Comparison of ENCODE assay signal across 9 cellular contexts in the genomic region with DNA sequence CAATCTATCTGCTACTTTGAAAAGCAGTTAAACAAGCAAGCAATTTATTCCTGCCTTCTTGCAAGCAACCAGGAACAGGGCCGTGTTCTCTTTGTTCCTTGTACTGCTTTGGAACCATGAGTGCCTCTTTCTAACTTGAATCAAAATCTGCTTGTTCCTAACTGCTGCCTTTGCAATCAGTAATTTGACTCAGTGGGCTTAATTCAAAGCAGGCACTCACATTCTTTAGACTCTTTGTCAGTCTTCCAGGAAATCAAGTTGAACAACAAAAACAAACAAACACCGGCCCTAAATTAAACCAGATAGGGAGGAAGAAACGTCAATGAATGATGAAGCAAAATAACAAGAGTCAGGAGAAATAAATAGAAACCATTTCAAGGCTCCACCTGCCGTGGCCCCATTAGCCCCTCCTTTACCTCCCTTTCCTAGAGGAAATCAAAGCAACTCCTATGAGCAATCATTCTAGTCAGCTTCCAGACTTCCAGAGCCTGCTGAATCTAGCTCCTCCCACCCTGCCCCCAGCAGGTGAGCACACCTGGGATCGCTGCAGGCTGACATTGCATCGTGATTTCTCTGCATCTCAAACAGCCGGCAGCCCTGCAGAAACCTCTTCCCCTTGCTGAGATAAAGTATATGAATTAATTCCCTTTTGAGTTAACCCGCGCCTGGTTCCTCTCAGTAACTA.
DNase-seq lines count a peak whose midpoint lies in the region; ATAC-seq and TF ChIP-seq lines count a peak whose summit lies in the region.
"Had no signal": no experiment of that assay in that cellular context is flagged by ENCODE, and none has a peak within 500 bp of the region (broad histone marks: within the 10 kb centered on the region; RNA-seq: fewer than 3 reads in every experiment).

No MANE protein-coding gene starts in this region.

- H3K9me2 ChIP-seq in hepatocyte (replicated peaks; ENCODE audit: insufficient read depth): no peaks in the 10 kb centered on the region

- H3K4me1 Mint-ChIP-seq in activated CD4-positive, alpha-beta T cell treated with anti-CD3 and anti-CD28 coated beads for 36 hours: no peaks in the 10 kb centered on the region
- no peaks in the 10 kb centered on the region for H3K4me1 Mint-ChIP-seq in activated T-cell treated with anti-CD3 and anti-CD28 coated beads, Interleukin-2, amount 50 U/mL, for 4 hours (ENCODE audit: low read depth)

- peaks cover 37% of the 10 kb centered on the region for H3K4me1 ChIP-seq in hepatocyte (ENCODE audit: insufficient read depth)

- peak overlapping the region; percentile 64 for H2AFZ ChIP-seq in hepatocyte

- H4K20me1 ChIP-seq in hepatocyte (ENCODE audit: insufficient read depth, poor library complexity, severe bottlenecking): no peaks in the 10 kb centered on the region

- H3K27me3 ChIP-seq in hepatocyte: no peaks in the 10 kb centered on the region

- TF ChIP-seq CTCF in HFF-Myc (IDR thresholded peaks at IDR 0.05; ENCODE audit: low read depth, low read length, missing control alignments) (no peak), RWPE1 (conservative IDR thresholded peaks at IDR 0.05; ENCODE audit: low read depth) (no peak), hepatocyte (IDR thresholded peaks at IDR 0.05; ENCODE audit: poor library complexity) (no peak), GM13977 (IDR thresholded peaks at IDR 0.05; ENCODE audit: extremely low read depth, insufficient read depth, missing control alignments) (no peak)

- peak overlapping the region; percentile 61 for H3K4me2 ChIP-seq in hepatocyte

- POLR2A ChIA-PET in RWPE1 (lab: Yijun Ruan, JAX; ENCODE audit: low non-redundant PET): no interaction called here
- POLR2A ChIA-PET in activated CD4-positive, alpha-beta T cell treated with anti-CD3 and anti-CD28 coated beads for 36 hours (lab: Charles Lee): no interaction called here

- no peak overlapping the region for H3K4me3 Mint-ChIP-seq in activated CD4-positive, alpha-beta T cell treated with anti-CD3 and anti-CD28 coated beads for 36 hours
- H3K4me3 Mint-ChIP-seq in activated T-cell treated with anti-CD3 and anti-CD28 coated beads, Interleukin-2, amount 50 U/mL, for 4 hours: no peak overlapping the region
- H3K4me3 Mint-ChIP-seq: activated naive CD8-positive, alpha-beta T cell had no signal

- no peaks in the 10 kb centered on the region for H3K79me2 ChIP-seq in hepatocyte

- CTCF ChIA-PET in RWPE1 (lab: Yijun Ruan, JAX): interaction anchor here (0.6 kb wide), 1 partner anchor 1307 kb away, joined by 3 read pairs; no protein-coding TSS in a partner anchor
- CTCF ChIA-PET in activated CD4-positive, alpha-beta T cell treated with anti-CD3 and anti-CD28 coated beads for 36 hours (lab: Charles Lee): no interaction called here

- H3K36me3 ChIP-seq in hepatocyte (replicated peaks; ENCODE audit: insufficient read depth, low read depth): no peaks in the 10 kb centered on the region

- no peaks in the 10 kb centered on the region for H3K36me3 Mint-ChIP-seq in activated CD4-positive, alpha-beta T cell treated with anti-CD3 and anti-CD28 coated beads for 36 hours (ENCODE audit: low read depth)
- no peaks in the 10 kb centered on the region for H3K36me3 Mint-ChIP-seq in activated T-cell treated with anti-CD3 and anti-CD28 coated beads, Interleukin-2, amount 50 U/mL, for 4 hours (ENCODE audit: insufficient read depth)
- H3K36me3 Mint-ChIP-seq: activated naive CD8-positive, alpha-beta T cell had no signal

- H3K4me3 ChIP-seq in HFF-Myc (replicated peaks; ENCODE audit: low read depth, low read length) (no peak overlapping the region), hepatocyte (no peak overlapping the region)

- in situ Hi-C loops in GM13977 (cut with MboI; ENCODE audit: low pct_unique_long_range_greater_than_20kb, low sequenced_read_pairs, unreplicated experiment): no loop called here

- H3K27ac Mint-ChIP-seq in activated CD4-positive, alpha-beta T cell treated with anti-CD3 and anti-CD28 coated beads for 36 hours: no peak overlapping the region
- H3K27ac Mint-ChIP-seq: activated naive CD8-positive, alpha-beta T cell had no signal

- no peak for ATAC-seq in activated CD4-positive, alpha-beta T cell treated with anti-CD3 and anti-CD28 coated beads for 36 hours
- no peak for ATAC-seq in HG02623 (IDR thresholded peaks at IDR 0.05; ENCODE audit: unreplicated experiment)
- ATAC-seq in activated T-cell treated with anti-CD3 and anti-CD28 coated beads, Interleukin-2, amount 50 U/mL, for 4 hours: no peak

- intact Hi-C loops in activated CD4-positive, alpha-beta T cell treated with anti-CD3 and anti-CD28 coated beads for 36 hours (cut with DNase I, micrococcal nuclease): no loop called here

- WGBS in hepatocyte (ENCODE audit: low lambda C conversion rate, missing lambda C conversion rate): 15% methylated on average over 9 of the region's 9 CpGs

- H3K27me3 Mint-ChIP-seq in activated CD4-positive, alpha-beta T cell treated with anti-CD3 and anti-CD28 coated beads for 36 hours: no peaks in the 10 kb centered on the region
- H3K27me3 Mint-ChIP-seq in activated T-cell treated with anti-CD3 and anti-CD28 coated beads, Interleukin-2, amount 50 U/mL, for 4 hours (ENCODE audit: low read depth): no peaks in the 10 kb centered on the region
- H3K27me3 Mint-ChIP-seq: activated naive CD8-positive, alpha-beta T cell had no signal

- H3K27ac ChIP-seq in RWPE1: no peak overlapping the region
- H3K27ac ChIP-seq in hepatocyte: peak overlapping the region; percentile 57

- DNase-seq in HFF-Myc (ENCODE audit: extremely low read depth, low read depth) (peak; percentile 51), RWPE1 (ENCODE audit: low spot score) (peak; percentile 76), hepatocyte (ENCODE audit: low spot score) (peak; percentile 72), renal cortical epithelial cell (ENCODE audit: low read depth) (peak; percentile 80), GM13977 (ENCODE audit: low spot score) (no peak)
- no peak for DNase-seq in activated CD4-positive, alpha-beta T cell treated with anti-CD3 and anti-CD28 coated beads for 36 hours
- DNase-seq in activated T-cell treated with anti-CD3 and anti-CD28 coated beads, Interleukin-2, amount 50 U/mL, for 4 hours: no peak

- H3K9me3 ChIP-seq in hepatocyte (ENCODE audit: low read depth): no peaks in the 10 kb centered on the region

- H3K9me3 Mint-ChIP-seq in activated CD4-positive, alpha-beta T cell treated with anti-CD3 and anti-CD28 coated beads for 36 hours (ENCODE audit: low read depth): peaks cover 5% of the 10 kb centered on the region
- peaks cover 18% of the 10 kb centered on the region for H3K9me3 Mint-ChIP-seq in activated T-cell treated with anti-CD3 and anti-CD28 coated beads, Interleukin-2, amount 50 U/mL, for 4 hours

Comparison
In these comparisons a context has a peak if more than half of its experiments do, and no peak if none do; other contexts are left out.
1. DNase-seq: peak in HFF-Myc (single experiment), RWPE1 (single experiment), hepatocyte (single experiment) and renal cortical epithelial cell (single experiment); none in GM13977 (single experiment), activated CD4-positive, alpha-beta T cell treated with anti-CD3 and anti-CD28 coated beads for 36 hours (single experiment) and activated T-cell treated with anti-CD3 and anti-CD28 coated beads, Interleukin-2, amount 50 U/mL, for 4 hours (single experiment).